1 cellular context compared by ENCODE assay signal in the genomic region with DNA sequence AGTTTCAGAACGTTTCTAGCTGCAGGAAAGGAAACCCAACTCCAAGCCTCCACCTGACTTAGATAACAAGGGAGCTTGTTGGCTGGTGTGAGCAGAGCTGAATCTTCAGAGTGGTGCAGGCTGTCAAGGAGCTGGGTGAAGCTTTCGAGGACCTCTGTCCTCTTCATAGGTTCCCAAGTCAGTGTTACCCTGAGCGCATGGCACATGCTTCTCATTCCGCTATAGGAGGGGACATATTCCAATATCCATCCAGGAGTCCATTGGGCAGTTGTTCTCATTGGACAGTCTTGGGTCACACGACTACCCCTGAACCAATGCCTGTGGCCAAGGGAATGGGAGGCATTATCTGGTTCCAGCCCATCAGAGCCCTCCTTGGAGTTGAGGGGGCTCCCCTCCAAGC.
TF ChIP-seq lines count a peak whose summit lies in the region.

No MANE protein-coding gene starts in this region.

TF ChIP-seq in K562, 482 proteins besides CTCF, POLR2A, EP300 and RAD21 (continued from another document):
- TF ChIP-seq, protein P1, sequence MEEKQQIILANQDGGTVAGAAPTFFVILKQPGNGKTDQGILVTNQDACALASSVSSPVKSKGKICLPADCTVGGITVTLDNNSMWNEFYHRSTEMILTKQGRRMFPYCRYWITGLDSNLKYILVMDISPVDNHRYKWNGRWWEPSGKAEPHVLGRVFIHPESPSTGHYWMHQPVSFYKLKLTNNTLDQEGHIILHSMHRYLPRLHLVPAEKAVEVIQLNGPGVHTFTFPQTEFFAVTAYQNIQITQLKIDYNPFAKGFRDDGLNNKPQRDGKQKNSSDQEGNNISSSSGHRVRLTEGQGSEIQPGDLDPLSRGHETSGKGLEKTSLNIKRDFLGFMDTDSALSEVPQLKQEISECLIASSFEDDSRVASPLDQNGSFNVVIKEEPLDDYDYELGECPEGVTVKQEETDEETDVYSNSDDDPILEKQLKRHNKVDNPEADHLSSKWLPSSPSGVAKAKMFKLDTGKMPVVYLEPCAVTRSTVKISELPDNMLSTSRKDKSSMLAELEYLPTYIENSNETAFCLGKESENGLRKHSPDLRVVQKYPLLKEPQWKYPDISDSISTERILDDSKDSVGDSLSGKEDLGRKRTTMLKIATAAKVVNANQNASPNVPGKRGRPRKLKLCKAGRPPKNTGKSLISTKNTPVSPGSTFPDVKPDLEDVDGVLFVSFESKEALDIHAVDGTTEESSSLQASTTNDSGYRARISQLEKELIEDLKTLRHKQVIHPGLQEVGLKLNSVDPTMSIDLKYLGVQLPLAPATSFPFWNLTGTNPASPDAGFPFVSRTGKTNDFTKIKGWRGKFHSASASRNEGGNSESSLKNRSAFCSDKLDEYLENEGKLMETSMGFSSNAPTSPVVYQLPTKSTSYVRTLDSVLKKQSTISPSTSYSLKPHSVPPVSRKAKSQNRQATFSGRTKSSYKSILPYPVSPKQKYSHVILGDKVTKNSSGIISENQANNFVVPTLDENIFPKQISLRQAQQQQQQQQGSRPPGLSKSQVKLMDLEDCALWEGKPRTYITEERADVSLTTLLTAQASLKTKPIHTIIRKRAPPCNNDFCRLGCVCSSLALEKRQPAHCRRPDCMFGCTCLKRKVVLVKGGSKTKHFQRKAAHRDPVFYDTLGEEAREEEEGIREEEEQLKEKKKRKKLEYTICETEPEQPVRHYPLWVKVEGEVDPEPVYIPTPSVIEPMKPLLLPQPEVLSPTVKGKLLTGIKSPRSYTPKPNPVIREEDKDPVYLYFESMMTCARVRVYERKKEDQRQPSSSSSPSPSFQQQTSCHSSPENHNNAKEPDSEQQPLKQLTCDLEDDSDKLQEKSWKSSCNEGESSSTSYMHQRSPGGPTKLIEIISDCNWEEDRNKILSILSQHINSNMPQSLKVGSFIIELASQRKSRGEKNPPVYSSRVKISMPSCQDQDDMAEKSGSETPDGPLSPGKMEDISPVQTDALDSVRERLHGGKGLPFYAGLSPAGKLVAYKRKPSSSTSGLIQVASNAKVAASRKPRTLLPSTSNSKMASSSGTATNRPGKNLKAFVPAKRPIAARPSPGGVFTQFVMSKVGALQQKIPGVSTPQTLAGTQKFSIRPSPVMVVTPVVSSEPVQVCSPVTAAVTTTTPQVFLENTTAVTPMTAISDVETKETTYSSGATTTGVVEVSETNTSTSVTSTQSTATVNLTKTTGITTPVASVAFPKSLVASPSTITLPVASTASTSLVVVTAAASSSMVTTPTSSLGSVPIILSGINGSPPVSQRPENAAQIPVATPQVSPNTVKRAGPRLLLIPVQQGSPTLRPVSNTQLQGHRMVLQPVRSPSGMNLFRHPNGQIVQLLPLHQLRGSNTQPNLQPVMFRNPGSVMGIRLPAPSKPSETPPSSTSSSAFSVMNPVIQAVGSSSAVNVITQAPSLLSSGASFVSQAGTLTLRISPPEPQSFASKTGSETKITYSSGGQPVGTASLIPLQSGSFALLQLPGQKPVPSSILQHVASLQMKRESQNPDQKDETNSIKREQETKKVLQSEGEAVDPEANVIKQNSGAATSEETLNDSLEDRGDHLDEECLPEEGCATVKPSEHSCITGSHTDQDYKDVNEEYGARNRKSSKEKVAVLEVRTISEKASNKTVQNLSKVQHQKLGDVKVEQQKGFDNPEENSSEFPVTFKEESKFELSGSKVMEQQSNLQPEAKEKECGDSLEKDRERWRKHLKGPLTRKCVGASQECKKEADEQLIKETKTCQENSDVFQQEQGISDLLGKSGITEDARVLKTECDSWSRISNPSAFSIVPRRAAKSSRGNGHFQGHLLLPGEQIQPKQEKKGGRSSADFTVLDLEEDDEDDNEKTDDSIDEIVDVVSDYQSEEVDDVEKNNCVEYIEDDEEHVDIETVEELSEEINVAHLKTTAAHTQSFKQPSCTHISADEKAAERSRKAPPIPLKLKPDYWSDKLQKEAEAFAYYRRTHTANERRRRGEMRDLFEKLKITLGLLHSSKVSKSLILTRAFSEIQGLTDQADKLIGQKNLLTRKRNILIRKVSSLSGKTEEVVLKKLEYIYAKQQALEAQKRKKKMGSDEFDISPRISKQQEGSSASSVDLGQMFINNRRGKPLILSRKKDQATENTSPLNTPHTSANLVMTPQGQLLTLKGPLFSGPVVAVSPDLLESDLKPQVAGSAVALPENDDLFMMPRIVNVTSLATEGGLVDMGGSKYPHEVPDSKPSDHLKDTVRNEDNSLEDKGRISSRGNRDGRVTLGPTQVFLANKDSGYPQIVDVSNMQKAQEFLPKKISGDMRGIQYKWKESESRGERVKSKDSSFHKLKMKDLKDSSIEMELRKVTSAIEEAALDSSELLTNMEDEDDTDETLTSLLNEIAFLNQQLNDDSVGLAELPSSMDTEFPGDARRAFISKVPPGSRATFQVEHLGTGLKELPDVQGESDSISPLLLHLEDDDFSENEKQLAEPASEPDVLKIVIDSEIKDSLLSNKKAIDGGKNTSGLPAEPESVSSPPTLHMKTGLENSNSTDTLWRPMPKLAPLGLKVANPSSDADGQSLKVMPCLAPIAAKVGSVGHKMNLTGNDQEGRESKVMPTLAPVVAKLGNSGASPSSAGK (IDR thresholded peaks at IDR 0.05) = peak; percentile 50; the same call in 1 of the 2 replicates
- TF ChIP-seq L3MBTL2 (IDR thresholded peaks at IDR 0.05) (peak; percentile 54; the same call in 1 of the 2 replicates), ZNF717 (CRISPR knock-in tag; IDR thresholded peaks at IDR 0.05) (no peak)
- TF ChIP-seq, protein P2, sequence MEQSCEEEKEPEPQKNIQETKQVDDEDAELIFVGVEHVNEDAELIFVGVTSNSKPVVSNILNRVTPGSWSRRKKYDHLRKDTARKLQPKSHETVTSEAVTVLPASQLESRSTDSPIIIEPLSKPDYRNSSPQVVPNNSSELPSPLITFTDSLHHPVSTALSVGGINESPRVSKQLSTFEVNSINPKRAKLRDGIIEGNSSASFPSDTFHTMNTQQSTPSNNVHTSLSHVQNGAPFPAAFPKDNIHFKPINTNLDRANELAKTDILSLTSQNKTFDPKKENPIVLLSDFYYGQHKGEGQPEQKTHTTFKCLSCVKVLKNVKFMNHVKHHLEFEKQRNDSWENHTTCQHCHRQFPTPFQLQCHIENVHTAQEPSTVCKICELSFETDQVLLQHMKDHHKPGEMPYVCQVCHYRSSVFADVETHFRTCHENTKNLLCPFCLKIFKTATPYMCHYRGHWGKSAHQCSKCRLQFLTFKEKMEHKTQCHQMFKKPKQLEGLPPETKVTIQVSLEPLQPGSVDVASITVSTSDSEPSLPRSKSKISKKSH (CRISPR knock-in tag; IDR thresholded peaks at IDR 0.05) = no peak
- TF ChIP-seq, protein P3, sequence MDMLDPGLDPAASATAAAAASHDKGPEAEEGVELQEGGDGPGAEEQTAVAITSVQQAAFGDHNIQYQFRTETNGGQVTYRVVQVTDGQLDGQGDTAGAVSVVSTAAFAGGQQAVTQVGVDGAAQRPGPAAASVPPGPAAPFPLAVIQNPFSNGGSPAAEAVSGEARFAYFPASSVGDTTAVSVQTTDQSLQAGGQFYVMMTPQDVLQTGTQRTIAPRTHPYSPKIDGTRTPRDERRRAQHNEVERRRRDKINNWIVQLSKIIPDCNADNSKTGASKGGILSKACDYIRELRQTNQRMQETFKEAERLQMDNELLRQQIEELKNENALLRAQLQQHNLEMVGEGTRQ (CRISPR knock-in tag; IDR thresholded peaks at IDR 0.05) = 0 out of 2 replicates have a peak, but pooled peaks have one; percentile 3
